Comparison of ENCODE assay signal across 9 cellular contexts in genomic region chr5:141605523-141606277, GRCh38. TPM values are rescaled to one million over a fixed set of nuclear protein-coding genes. Genes with fewer than 3 reads are reported as not detected.
DNase-seq lines count a peak whose midpoint lies in the region; ATAC-seq and TF ChIP-seq lines count a peak whose summit lies in the region.
"Had no signal": no experiment of that assay in that cellular context is flagged by ENCODE, and none has a peak within 500 bp of the region (broad histone marks: within the 10 kb centered on the region; RNA-seq: fewer than 3 reads in every experiment).

No MANE protein-coding gene starts in this region.

- H3K36me3 Mint-ChIP-seq in naive thymus-derived CD8-positive, alpha-beta T cell = peaks cover 0 to 3% (median 0%) of the 10 kb centered on the region in 3 donors

- no peak for TF ChIP-seq CTCF in cardiac fibroblast (IDR thresholded peaks at IDR 0.05; ENCODE audit: low read depth, low read length)
- TF ChIP-seq CTCF in thyroid gland (IDR thresholded peaks at IDR 0.05) = no peak

- H3K4me1 ChIP-seq in thyroid gland = peaks cover 8 to 23% of the 10 kb centered on the region in 2 donors

- peak; percentile 44 to 46 for DNase-seq in activated CD8-positive, alpha-beta memory T cell treated with anti-CD3 and anti-CD28 coated beads for 1 hour (ENCODE audit: extremely low read depth in 1 of 2, low read depth in 1 of 2)
- no peak for DNase-seq in activated CD8-positive, alpha-beta memory T cell treated with anti-CD3 and anti-CD28 coated beads, Interleukin-2, amount 50 U/mL, for 48 hours
- DNase-seq in UCSD-AML1 (lab: John Stamatoyannopoulos, UW; ENCODE audit: unreplicated experiment) (peak; percentile 74), cardiac fibroblast (ENCODE audit: low read depth in 2 of 2) (peak; percentile 80 to 92), thyroid gland (peak in 1 of 2 donors; percentile 13), COLO668 (lab: John Stamatoyannopoulos, UW; ENCODE audit: unreplicated experiment) (no peak)
- DNase-seq in naive thymus-derived CD8-positive, alpha-beta T cell = peak; percentile 27 to 90 (median 79)

- WGBS in thyroid gland, 2 donors = 56 to 72% methylated on average over 6 of the region's 6 CpGs

- H3K4me3 Mint-ChIP-seq in naive thymus-derived CD8-positive, alpha-beta T cell = peak overlapping the region; percentile 58 to 80 (median 77)

- no peaks in the 10 kb centered on the region for H3K27me3 ChIP-seq in thyroid gland
- H3K27me3 ChIP-seq: cardiac muscle cell had no signal

- no peaks in the 10 kb centered on the region for H3K27me3 Mint-ChIP-seq in naive thymus-derived CD8-positive, alpha-beta T cell

- intact Hi-C loops in thyroid gland (cut with DNase I) = no loop called here

- peak overlapping the region; percentile 78 to 95 (median 90) for H3K27ac Mint-ChIP-seq in naive thymus-derived CD8-positive, alpha-beta T cell

- H3K27ac ChIP-seq in thyroid gland = peak overlapping the region; percentile 22 to 55 (median 48)
- H3K27ac ChIP-seq: cardiac muscle cell had no signal

- H3K36me3 ChIP-seq in thyroid gland = no peaks in the 10 kb centered on the region
- H3K36me3 ChIP-seq: cardiac muscle cell had no signal

- no peaks in the 10 kb centered on the region for H3K9me3 Mint-ChIP-seq in naive thymus-derived CD8-positive, alpha-beta T cell

- peak; percentile 94 for ATAC-seq in HG03442 (IDR thresholded peaks at IDR 0.05; ENCODE audit: unreplicated experiment)
- peak; percentile 96 to 98 for ATAC-seq in naive thymus-derived CD8-positive, alpha-beta T cell

- no peak overlapping the region for H3K4me3 ChIP-seq in cardiac fibroblast (replicated peaks in 1 of 2; ENCODE audit: low read depth in 2 of 2, low read length in 2 of 2)
- H3K4me3 ChIP-seq in thyroid gland (replicated peaks in 1 of 3) = no peak overlapping the region
- H3K4me3 ChIP-seq: cardiac muscle cell had no signal

- peaks cover 22 to 99% (median 78%) of the 10 kb centered on the region in 4 donors for H3K4me1 Mint-ChIP-seq in naive thymus-derived CD8-positive, alpha-beta T cell

- H3K9me3 ChIP-seq in thyroid gland = no peaks in the 10 kb centered on the region

- TF ChIP-seq POLR2A in thyroid gland (IDR thresholded peaks at IDR 0.05) = no peak

- POLR2A ChIA-PET in naive thymus-derived CD8-positive, alpha-beta T cell (lab: Charles Lee) = interaction anchor here (0.8 to 5.3 kb wide), 7 partner anchors 8 to 1204 kb away, joined by 3 to 70 read pairs (median 5); partner anchors contain the start of genes ANKHD1, DIAPH1, FCHSD1 and HDAC3

RNA-seq across cellular contexts. Expression of gene DIAPH1, which starts 13.1 kb away (rescaled TPM):
- 100 to 1,000 TPM; 171 to 183 TPM for total RNA-seq in naive thymus-derived CD8-positive, alpha-beta T cell
- 100 to 1,000 TPM in 1 of 3 donors, 10 to 100 TPM in 2; 87.4 to 105 (median 92.9) TPM for polyA plus RNA-seq in naive thymus-derived CD8-positive, alpha-beta T cell
- 100 to 1,000 TPM in 1 of 4 donors, 10 to 100 TPM in 3; 82.1 to 103 (median 89.7) TPM for total RNA-seq in thyroid gland

RNA-seq across cellular contexts. Expression of gene HDAC3, which starts 30.9 kb away (rescaled TPM):
- 10 to 100 TPM; 71.1 to 81.6 TPM for total RNA-seq in naive thymus-derived CD8-positive, alpha-beta T cell
- polyA plus RNA-seq in naive thymus-derived CD8-positive, alpha-beta T cell = 100 to 1,000 TPM in 1 of 3 donors, 10 to 100 TPM in 2; 85.7 to 100 (median 91.7) TPM
- total RNA-seq in thyroid gland = 10 to 100 TPM; 44.2 to 62.7 (median 54.6) TPM

RNA-seq across cellular contexts. Expression of gene RELL2, which starts 31.1 kb away (rescaled TPM):
- total RNA-seq in naive thymus-derived CD8-positive, alpha-beta T cell = 10 to 100 TPM; 22.3 to 23.9 TPM
- 1 to 10 TPM; 2.6 to 3.9 (median 3.4) TPM for polyA plus RNA-seq in naive thymus-derived CD8-positive, alpha-beta T cell
- total RNA-seq in thyroid gland = 1 to 10 TPM; 2.4 to 5.7 (median 4.6) TPM

RNA-seq across cellular contexts. Expression of gene FCHSD1, which starts 45.5 kb away (rescaled TPM):
- total RNA-seq in naive thymus-derived CD8-positive, alpha-beta T cell = 100 to 1,000 TPM; 110 to 115 TPM
- polyA plus RNA-seq in naive thymus-derived CD8-positive, alpha-beta T cell = 1 to 10 TPM; 8.8 to 9.4 (median 9.3) TPM
- 10 to 100 TPM; 15.2 to 28.3 (median 22.7) TPM for total RNA-seq in thyroid gland

Comparison
In these comparisons a context has a peak if more than half of its experiments do, and no peak if none do; other contexts are left out.
1. DNase-seq: peak in activated CD8-positive, alpha-beta memory T cell treated with anti-CD3 and anti-CD28 coated beads for 1 hour (2 of 2), UCSD-AML1 (single experiment), cardiac fibroblast (2 of 2) and naive thymus-derived CD8-positive, alpha-beta T cell (10 of 10); none in activated CD8-positive, alpha-beta memory T cell treated with anti-CD3 and anti-CD28 coated beads, Interleukin-2, amount 50 U/mL, for 48 hours (single experiment) and COLO668 (single experiment).